20 cellular contexts compared by ENCODE assay signal in genomic region chr9:81682177-81682576, GRCh38.
"Had no signal": no experiment of that assay in that cellular context is flagged by ENCODE, and none has a peak within 500 bp of the region (broad histone marks: within the 10 kb centered on the region; RNA-seq: fewer than 3 reads in every experiment).

No MANE protein-coding gene starts in this region.

- H3K27ac ChIP-seq: body of pancreas, left lung, testis, upper lobe of right lung had no signal

- H3K27me3 ChIP-seq: body of pancreas, dorsolateral prefrontal cortex, testis had no signal

- H3K27me3 Mint-ChIP-seq: activated B cell treated with CpG ODN at 0.5 μM for 24 hours, naive B cell had no signal

- H3K4me3 ChIP-seq: body of pancreas, left lung, testis, upper lobe of right lung had no signal

- H3K27ac Mint-ChIP-seq: activated B cell treated with CpG ODN at 0.5 μM for 24 hours; activated CD8-positive, alpha-beta T cell treated with anti-CD3 and anti-CD28 coated beads for 36 hours; activated naive CD8-positive, alpha-beta T cell treated with anti-CD3 and anti-CD28 coated beads for 36 hours; activated T-helper 17 cell treated with anti-CD3 and anti-CD28 coated beads, Interleukin-2, amount 50 U/mL, for 72 hours had no signal

- H3K9me3 Mint-ChIP-seq: activated B cell treated with CpG ODN at 0.5 μM for 24 hours; activated CD8-positive, alpha-beta T cell treated with anti-CD3 and anti-CD28 coated beads for 36 hours; activated naive CD8-positive, alpha-beta T cell treated with anti-CD3 and anti-CD28 coated beads for 36 hours; activated T-helper 17 cell treated with anti-CD3 and anti-CD28 coated beads, Interleukin-2, amount 50 U/mL, for 72 hours; naive B cell had no signal

- H3K4me3 Mint-ChIP-seq: activated B cell treated with CpG ODN at 0.5 μM for 24 hours; activated CD8-positive, alpha-beta T cell treated with anti-CD3 and anti-CD28 coated beads for 36 hours; activated naive CD8-positive, alpha-beta T cell treated with anti-CD3 and anti-CD28 coated beads for 36 hours; activated T-helper 17 cell treated with anti-CD3 and anti-CD28 coated beads, Interleukin-2, amount 50 U/mL, for 72 hours had no signal

- H3K9me3 ChIP-seq: body of pancreas, left lung, testis, upper lobe of right lung had no signal

- H3K36me3 Mint-ChIP-seq: activated naive CD8-positive, alpha-beta T cell treated with anti-CD3 and anti-CD28 coated beads for 36 hours had no signal

- ATAC-seq: activated CD8-positive, alpha-beta T cell treated with anti-CD3 and anti-CD28 coated beads for 36 hours; activated T-helper 17 cell treated with anti-CD3 and anti-CD28 coated beads, Interleukin-2, amount 50 U/mL, for 72 hours; body of pancreas; left lung; stimulated activated naive CD8-positive, alpha-beta T cell treated with anti-CD3 and anti-CD28 coated beads, Interleukin-15, Interleukin-2, amounts not matched to agents 100 U/mL and 50 U/mL, for 24 hours; upper lobe of right lung had no signal

- DNase-seq: activated B cell treated with CpG ODN at 0.5 μM for 24 hours; activated CD4-positive, alpha-beta T cell treated with anti-CD3 and anti-CD28 coated beads for 4 hours; activated CD8-positive, alpha-beta T cell treated with anti-CD3 and anti-CD28 coated beads for 36 hours; activated naive CD4-positive, alpha-beta T cell; activated naive CD8-positive, alpha-beta T cell treated with anti-CD3 and anti-CD28 coated beads for 36 hours; activated T-cell treated with anti-CD3 and anti-CD28 coated beads, Interleukin-2, amount 50 U/mL, for 1 hour; amniotic stem cell; central memory CD4-positive, alpha-beta T cell; dorsolateral prefrontal cortex; foreskin melanocyte; left lung; mammary epithelial cell; naive B cell; posterior cingulate gyrus; retina; stimulated activated naive CD8-positive, alpha-beta T cell treated with anti-CD3 and anti-CD28 coated beads, Interleukin-15, Interleukin-2, amounts not matched to agents 100 U/mL and 50 U/mL, for 24 hours; testis; upper lobe of right lung had no signal
